ENCODE assay signal across 11 cellular contexts in the genomic region with DNA sequence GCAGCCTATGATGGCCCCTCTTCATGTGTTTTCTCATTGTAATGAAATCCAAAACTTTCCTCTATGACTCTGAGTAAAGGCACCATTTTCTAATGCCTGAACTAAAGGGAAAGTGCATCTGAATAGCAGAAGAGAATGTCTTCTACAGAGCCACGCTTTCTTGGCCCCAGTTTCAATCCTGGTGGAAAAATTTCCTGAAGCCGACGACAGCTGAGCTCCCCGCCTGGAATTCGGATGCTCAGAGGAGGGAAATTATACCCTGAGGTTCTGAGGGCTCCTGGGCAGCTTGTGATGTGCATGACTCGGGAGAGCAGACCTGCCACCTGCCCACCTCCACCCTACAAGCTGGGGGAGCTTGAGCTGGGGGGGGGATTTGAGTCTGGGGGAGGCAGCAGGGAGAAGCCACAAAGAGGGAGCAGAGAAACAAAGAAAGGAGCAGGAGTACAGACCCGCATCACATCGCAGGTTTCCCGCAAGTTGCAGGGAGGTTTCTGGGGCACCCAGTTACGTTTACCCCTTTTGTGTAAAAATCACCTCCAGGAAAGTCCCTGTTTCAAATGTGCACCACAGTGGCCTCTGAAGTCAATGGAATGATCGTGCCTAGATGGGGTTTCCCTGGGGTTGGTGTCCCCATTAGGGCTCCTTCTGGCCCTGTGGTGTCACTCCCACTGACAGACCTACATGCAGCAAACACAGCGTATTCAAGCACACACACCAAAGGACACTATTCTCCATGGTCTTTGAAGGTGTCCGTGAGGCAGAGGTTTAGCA.
DNase-seq lines count a peak whose midpoint lies in the region; ATAC-seq, FAIRE-seq and TF ChIP-seq lines count a peak whose summit lies in the region.
"Had no signal": no experiment of that assay in that cellular context is flagged by ENCODE, and none has a peak within 500 bp of the region (broad histone marks: within the 10 kb centered on the region; RNA-seq: fewer than 3 reads in every experiment).

No MANE protein-coding gene starts in this region.

- peak; percentile 98 for FAIRE-seq in G401.6 (lab: Jason Lieb, UNC)
- FAIRE-seq: HepG2 had no signal

- H3K9me3 ChIP-seq in MM.1S (replicated peaks; ENCODE audit: insufficient read depth, low read length), result no peaks in the 10 kb centered on the region
- H3K9me3 ChIP-seq: upper lobe of left lung had no signal

- no peaks in the 10 kb centered on the region for H3K79me2 ChIP-seq in MM.1S (ENCODE audit: low read length)

- no peak for TF ChIP-seq CTCF in MM.1S (IDR thresholded peaks at IDR 0.05; ENCODE audit: low read length)

- no peak overlapping the region for H2AFZ ChIP-seq in MM.1S (ENCODE audit: low read length)

- H3K9me2 ChIP-seq in MM.1S (replicated peaks; ENCODE audit: insufficient read depth, low read length), result no peaks in the 10 kb centered on the region

- H3K9ac ChIP-seq in MM.1S (ENCODE audit: low read length), result no peak overlapping the region

- ATAC-seq in GM19025 (IDR thresholded peaks at IDR 0.05; ENCODE audit: low read depth, unreplicated experiment) (peak; percentile 36), HG03108 (IDR thresholded peaks at IDR 0.05; ENCODE audit: unreplicated experiment) (peak; percentile 45), GM21515 (IDR thresholded peaks at IDR 0.05; ENCODE audit: unreplicated experiment) (no peak), HG03354 (IDR thresholded peaks at IDR 0.05; ENCODE audit: poor library complexity, severe bottlenecking, unreplicated experiment) (no peak)
- ATAC-seq: HepG2 had no signal

- no peaks in the 10 kb centered on the region for H3K36me3 ChIP-seq in MM.1S (replicated peaks; ENCODE audit: insufficient read depth, low read length)
- H3K36me3 ChIP-seq: brain microvascular endothelial cell, upper lobe of left lung had no signal

- no peaks in the 10 kb centered on the region for H4K20me1 ChIP-seq in MM.1S (ENCODE audit: insufficient read depth, low read length)

- no peaks in the 10 kb centered on the region for H3F3A ChIP-seq in MM.1S (ENCODE audit: insufficient read depth, low read length)

- DNase-seq in cerebellar cortex (ENCODE audit: low spot score) (peak; percentile 47), NCI-H748 treated with DMSO at 0.1 percent for 48 hours (lab: John Stamatoyannopoulos, UW) (no peak), MM.1S (no peak)
- DNase-seq: brain microvascular endothelial cell, upper lobe of left lung had no signal

- no peaks in the 10 kb centered on the region for H3K27me3 ChIP-seq in MM.1S (replicated peaks; ENCODE audit: insufficient read depth, low read length)
- H3K27me3 ChIP-seq: brain microvascular endothelial cell, upper lobe of left lung had no signal

- H3K4me3 ChIP-seq in MM.1S (ENCODE audit: low read length), result no peak overlapping the region
- H3K4me3 ChIP-seq: upper lobe of left lung had no signal

- H3K27ac ChIP-seq in MM.1S (ENCODE audit: low read length), result no peak overlapping the region
- H3K27ac ChIP-seq: brain microvascular endothelial cell, upper lobe of left lung had no signal

- H3K4me1 ChIP-seq in MM.1S (ENCODE audit: low read length), result no peaks in the 10 kb centered on the region
- H3K4me1 ChIP-seq: upper lobe of left lung had no signal

- no peak overlapping the region for H3K4me2 ChIP-seq in MM.1S (ENCODE audit: low read depth, low read length)

Comparison
In these comparisons a context has a peak if more than half of its experiments do, and no peak if none do; other contexts are left out.
1. ATAC-seq: peak in GM19025 (single experiment) and HG03108 (single experiment); none in GM21515 (single experiment) and HG03354 (single experiment).